ENCODE assay signal across 29 cellular contexts in the genomic region with DNA sequence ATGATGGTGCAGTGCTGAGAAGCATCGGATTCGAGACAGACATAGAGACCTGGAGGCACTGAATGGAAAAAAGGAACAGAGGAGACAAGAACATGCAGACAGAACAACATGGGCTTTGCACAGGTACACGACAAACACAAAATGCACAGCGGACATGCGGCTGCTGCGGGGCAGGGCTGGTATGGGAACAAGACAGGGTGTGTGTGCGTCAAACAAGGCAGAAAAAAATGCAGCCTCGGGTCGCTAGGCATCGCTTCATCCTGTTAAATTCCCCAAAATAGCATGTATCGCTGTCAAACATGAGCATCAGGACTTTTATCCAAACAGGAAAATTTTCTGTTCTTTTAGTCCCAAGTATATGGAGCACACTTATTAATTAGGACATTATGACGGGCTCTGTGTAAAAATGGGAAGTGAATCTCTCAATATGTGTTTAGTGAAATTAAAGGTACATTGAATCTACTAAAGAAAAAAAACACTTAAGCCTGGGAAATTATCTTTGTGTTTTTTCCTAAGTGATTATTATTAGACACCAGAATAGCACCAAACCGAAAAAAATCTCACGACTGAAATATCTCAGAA. TPM values are rescaled to one million over a fixed set of nuclear protein-coding genes. Genes with fewer than 3 reads are reported as not detected.
"Had no signal": no experiment of that assay in that cellular context is flagged by ENCODE, and none has a peak within 500 bp of the region (broad histone marks: within the 10 kb centered on the region; RNA-seq: fewer than 3 reads in every experiment).

No MANE protein-coding gene starts in this region.

- H3K4me2 ChIP-seq: SK-N-SH had no signal

- H3K4me3 Mint-ChIP-seq: activated CD4-positive, alpha-beta T cell treated with anti-CD3 and anti-CD28 coated beads, Interleukin-2, amount 10 ng/mL, durations not matched to agents 24 days and 14 days; activated CD8-positive, alpha-beta T cell treated with anti-CD3 and anti-CD28 coated beads for 36 hours; activated naive CD8-positive, alpha-beta T cell treated with anti-CD3 and anti-CD28 coated beads, Interleukin-2, amount 10 ng/mL, durations not matched to agents 7 days and 5 days; activated T-cell treated with anti-CD3 and anti-CD28 coated beads, Interleukin-2, amount 50 U/mL, for 72 hours; activated T-helper 17 cell treated with anti-CD3 and anti-CD28 coated beads, Interleukin-2, amount 50 U/mL, for 72 hours; T-helper 1 cell treated with Interleukin-12 subunit alpha and Interleukin-12 subunit beta and Interleukin-4 antibody, amounts not matched to agents 30 μg/mL and 1 μg/mL, for 36 hours had no signal

- H3K27ac Mint-ChIP-seq: activated CD4-positive, alpha-beta T cell treated with anti-CD3 and anti-CD28 coated beads, Interleukin-2, amount 10 ng/mL, durations not matched to agents 24 days and 14 days; activated CD8-positive, alpha-beta T cell treated with anti-CD3 and anti-CD28 coated beads for 36 hours; activated naive CD8-positive, alpha-beta T cell treated with anti-CD3 and anti-CD28 coated beads, Interleukin-2, amount 10 ng/mL, durations not matched to agents 7 days and 5 days; activated T-cell treated with anti-CD3 and anti-CD28 coated beads, Interleukin-2, amount 50 U/mL, for 72 hours; activated T-helper 17 cell treated with anti-CD3 and anti-CD28 coated beads, Interleukin-2, amount 50 U/mL, for 72 hours; T-helper 1 cell treated with Interleukin-12 subunit alpha and Interleukin-12 subunit beta and Interleukin-4 antibody, amounts not matched to agents 30 μg/mL and 1 μg/mL, for 36 hours had no signal

- ATAC-seq: activated CD8-positive, alpha-beta T cell treated with anti-CD3 and anti-CD28 coated beads for 36 hours; activated T-cell treated with anti-CD3 and anti-CD28 coated beads, Interleukin-2, amount 50 U/mL, for 72 hours; activated T-helper 17 cell treated with anti-CD3 and anti-CD28 coated beads, Interleukin-2, amount 50 U/mL, for 72 hours; Panc1 had no signal

- H3K9me3 ChIP-seq: ascending aorta, SJSA1, SK-N-SH had no signal

- H3K4me1 ChIP-seq: ascending aorta, SJSA1 had no signal

- H3K36me3 Mint-ChIP-seq: activated naive CD8-positive, alpha-beta T cell treated with anti-CD3 and anti-CD28 coated beads, Interleukin-2, amount 10 ng/mL, durations not matched to agents 7 days and 5 days had no signal

- H3K27ac ChIP-seq: ascending aorta, cardiac muscle cell, SJSA1, WERI-Rb-1 had no signal

- H3K36me3 ChIP-seq: ascending aorta, cardiac muscle cell, SJSA1, WERI-Rb-1 had no signal

- H3K4me1 Mint-ChIP-seq: activated CD4-positive, alpha-beta T cell treated with anti-CD3 and anti-CD28 coated beads, Interleukin-2, amount 10 ng/mL, durations not matched to agents 24 days and 14 days; activated naive CD8-positive, alpha-beta T cell treated with anti-CD3 and anti-CD28 coated beads, Interleukin-2, amount 10 ng/mL, durations not matched to agents 7 days and 5 days; activated T-helper 17 cell treated with anti-CD3 and anti-CD28 coated beads, Interleukin-2, amount 50 U/mL, for 72 hours had no signal

- H3K9me3 Mint-ChIP-seq: activated CD4-positive, alpha-beta T cell treated with anti-CD3 and anti-CD28 coated beads, Interleukin-2, amount 10 ng/mL, durations not matched to agents 24 days and 14 days; activated CD8-positive, alpha-beta T cell treated with anti-CD3 and anti-CD28 coated beads for 36 hours; activated naive CD8-positive, alpha-beta T cell treated with anti-CD3 and anti-CD28 coated beads, Interleukin-2, amount 10 ng/mL, durations not matched to agents 7 days and 5 days; activated T-cell treated with anti-CD3 and anti-CD28 coated beads, Interleukin-2, amount 50 U/mL, for 72 hours; activated T-helper 17 cell treated with anti-CD3 and anti-CD28 coated beads, Interleukin-2, amount 50 U/mL, for 72 hours; T-helper 1 cell treated with Interleukin-12 subunit alpha and Interleukin-12 subunit beta and Interleukin-4 antibody, amounts not matched to agents 30 μg/mL and 1 μg/mL, for 36 hours had no signal

- DNase-seq: activated CD4-positive, alpha-beta T cell treated with anti-CD3 and anti-CD28 coated beads, Interleukin-2, amount 10 ng/mL, durations not matched to agents 24 days and 14 days; activated CD4-positive, alpha-beta T cell treated with anti-CD3 and anti-CD28 coated beads, Interleukin-2, amount 50 U/mL, for 4 hours; activated CD8-positive, alpha-beta T cell treated with anti-CD3 and anti-CD28 coated beads for 36 hours; activated effector memory CD4-positive, alpha-beta T cell treated with anti-CD3 and anti-CD28 coated beads, Interleukin-2, amount 50 U/mL, for 16 hours; activated naive CD4-positive, alpha-beta T cell; activated naive CD4-positive, alpha-beta T cell treated with anti-CD3 and anti-CD28 coated beads, Interleukin-2, amount 50 U/mL, for 16 hours; activated naive CD8-positive, alpha-beta T cell treated with anti-CD3 and anti-CD28 coated beads, Interleukin-2, amount 10 ng/mL, durations not matched to agents 7 days and 5 days; activated T-cell treated with anti-CD3 and anti-CD28 coated beads, Interleukin-2, amount 50 U/mL, for 1 hour; activated T-cell treated with anti-CD3 and anti-CD28 coated beads, Interleukin-2, amount 50 U/mL, for 72 hours; MV-4-11; NCI-H1092; NCI-H1436 treated with DMSO at 0.1 percent for 48 hours; NCI-H1694 treated with DMSO at 0.1 percent for 48 hours; NCI-H2029; NCI-H345; NCI-H524 treated with DMSO at 0.1 percent for 48 hours; SHP77 treated with DMSO at 0.1 percent for 48 hours; SK-N-SH; WERI-Rb-1 had no signal

- H3K4me3 ChIP-seq: ascending aorta, cardiac muscle cell, SJSA1 had no signal

- H3K27me3 ChIP-seq: ascending aorta, SJSA1 had no signal

- H3K9me2 ChIP-seq: SK-N-SH had no signal

RNA-seq across cellular contexts. Expression of gene TBXT, which starts 36.1 kb away (rescaled TPM):
- total RNA-seq: activated CD4-positive, alpha-beta T cell treated with anti-CD3 and anti-CD28 coated beads, Interleukin-2, amount 10 ng/mL, durations not matched to agents 24 days and 14 days; activated CD8-positive, alpha-beta memory T cell treated with anti-CD3 and anti-CD28 coated beads for 36 hours; activated CD8-positive, alpha-beta T cell treated with anti-CD3 and anti-CD28 coated beads for 36 hours; activated naive CD8-positive, alpha-beta T cell treated with anti-CD3 and anti-CD28 coated beads, Interleukin-2, amount 10 ng/mL, durations not matched to agents 7 days and 5 days; activated T-cell treated with anti-CD3 and anti-CD28 coated beads, Interleukin-2, amount 50 U/mL, for 72 hours; activated T-helper 17 cell treated with anti-CD3 and anti-CD28 coated beads, Interleukin-2, amount 50 U/mL, for 72 hours; ascending aorta; cardiac muscle cell; MCF 10A; RPMI7951; SJSA1 had no signal
- polyA plus RNA-seq: adipose tissue, cardiac muscle cell, SK-N-SH had no signal
